24 cellular contexts compared by ENCODE assay signal in genomic region chr7:70116244-70116643, GRCh38.
DNase-seq lines count a peak whose midpoint lies in the region; ATAC-seq, FAIRE-seq and TF ChIP-seq lines count a peak whose summit lies in the region.
"Had no signal": no experiment of that assay in that cellular context is flagged by ENCODE, and none has a peak within 500 bp of the region (broad histone marks: within the 10 kb centered on the region; RNA-seq: fewer than 3 reads in every experiment).

No MANE protein-coding gene starts in this region.

- H3K9me3 ChIP-seq in HUES64 (ENCODE audit: insufficient read depth, low read depth, low read length) (peaks cover 8% of the 10 kb centered on the region; the same call in 1 of the 2 replicates), osteoblast (ENCODE audit: low read depth, low read length) (no peaks in the 10 kb centered on the region)
- H3K9me3 ChIP-seq: BE2C had no signal

- no peaks in the 10 kb centered on the region for H3F3A ChIP-seq in GM23338 (replicated peaks; ENCODE audit: low read depth)

- H3K27ac ChIP-seq in GM23338 (ENCODE audit: low read depth) (no peak overlapping the region), HUES64 (ENCODE audit: low read depth, low read length) (peak overlapping the region; percentile 39), osteoblast (ENCODE audit: low read depth, low read length) (no peak overlapping the region)
- H3K27ac ChIP-seq: GM23248 had no signal

- H3K36me3 Mint-ChIP-seq in GM23338 (ENCODE audit: low read depth) (peaks cover 7% of the 10 kb centered on the region; the same call in 2 of the 3 replicates), memory B cell (peaks cover 18% of the 10 kb centered on the region)
- H3K36me3 Mint-ChIP-seq: CD4-positive, CD25-positive, alpha-beta regulatory T cell had no signal

- ATAC-seq in GM23338 (peak; percentile 55), memory B cell (ENCODE audit: low read depth) (no peak), esophagus mucosa (no peak)
- ATAC-seq: HCT116 had no signal

- H3K4me1 ChIP-seq in GM23338 (ENCODE audit: insufficient read depth) (peaks cover 32% of the 10 kb centered on the region), HUES64 (ENCODE audit: insufficient read depth, low read length) (peaks cover 27% of the 10 kb centered on the region), osteoblast (ENCODE audit: insufficient read depth, low read length) (no peaks in the 10 kb centered on the region)
- H3K4me1 ChIP-seq: BE2C had no signal

- no peaks in the 10 kb centered on the region; the same call in 1 of the 2 replicates for H3K36me3 ChIP-seq in GM23338 (ENCODE audit: insufficient read depth)
- H3K36me3 ChIP-seq in HUES64 (ENCODE audit: insufficient read depth, low read length): no peaks in the 10 kb centered on the region
- no peaks in the 10 kb centered on the region for H3K36me3 ChIP-seq in osteoblast (ENCODE audit: insufficient read depth, low read length)
- H3K36me3 ChIP-seq: BE2C had no signal

- H3K27me3 ChIP-seq in GM23338 (ENCODE audit: insufficient read depth) (no peaks in the 10 kb centered on the region), HUES64 (ENCODE audit: insufficient read depth, low read length) (no peaks in the 10 kb centered on the region), osteoblast (ENCODE audit: insufficient read depth, low read length) (no peaks in the 10 kb centered on the region)
- H3K27me3 ChIP-seq: BE2C had no signal

- H4K20me1 ChIP-seq in GM23338 (replicated peaks; ENCODE audit: insufficient read depth): no peaks in the 10 kb centered on the region
- H4K20me1 ChIP-seq in osteoblast (ENCODE audit: insufficient read depth, low read length): no peaks in the 10 kb centered on the region

- DNase-seq in GM23338 (ENCODE audit: low spot score) (no peak), memory B cell (ENCODE audit: low spot score in 2 of 2) (no peak), osteoblast (ENCODE audit: insufficient read length, low spot score, missing footprints) (peak; percentile 19), GM10266 (ENCODE audit: extremely low spot score) (no peak), frontal cortex (ENCODE audit: low spot score in 2 of 2) (no peak)
- DNase-seq: 8988T; BE2C; C1 segment of cervical spinal cord; CD4-positive, CD25-positive, alpha-beta regulatory T cell; CD8-positive, alpha-beta memory T cell; COR-L47; DMS 273 treated with DMSO at 0.1 percent for 48 hours; DMS53; DND-41; EL; GM23248; HFFc6 had no signal

- WGBS in HUES64: 36% methylated on average over 2 of the region's 2 CpGs

- H3K27me3 Mint-ChIP-seq in GM23338 (ENCODE audit: insufficient read depth, low read depth, poor library complexity) (peaks cover 3% of the 10 kb centered on the region), memory B cell (no peaks in the 10 kb centered on the region)
- H3K27me3 Mint-ChIP-seq: CD4-positive, CD25-positive, alpha-beta regulatory T cell had no signal

- H3K4me2 ChIP-seq in GM23338 (peak overlapping the region; percentile 15), osteoblast (ENCODE audit: insufficient read depth, low read length) (no peak overlapping the region)

- H3K79me2 ChIP-seq in GM23338 (replicated peaks; ENCODE audit: insufficient read depth) (no peaks in the 10 kb centered on the region), osteoblast (ENCODE audit: insufficient read depth, low read length) (no peaks in the 10 kb centered on the region)

- H2AFZ ChIP-seq in GM23338 (no peak overlapping the region), osteoblast (ENCODE audit: low read length) (no peak overlapping the region)
- H2AFZ ChIP-seq: GM23248 had no signal

- no peak for TF ChIP-seq CTCF in GM23338 (conservative IDR thresholded peaks at IDR 0.05; ENCODE audit: low read depth in 2 of 2)
- no peak for TF ChIP-seq CTCF in osteoblast (IDR thresholded peaks at IDR 0.05; ENCODE audit: extremely low read depth, low read depth, low read length)
- TF ChIP-seq CTCF in GM10266 (IDR thresholded peaks at IDR 0.05; ENCODE audit: control insufficient read depth, insufficient read depth, low read depth, missing control alignments): no peak

- no peak overlapping the region for H3K4me3 Mint-ChIP-seq in GM23338
- no peak overlapping the region for H3K4me3 Mint-ChIP-seq in memory B cell
- H3K4me3 Mint-ChIP-seq: CD4-positive, CD25-positive, alpha-beta regulatory T cell; CD8-positive, alpha-beta memory T cell; HFFc6 had no signal

- no peaks in the 10 kb centered on the region for H3K9me2 ChIP-seq in GM23338 (ENCODE audit: insufficient read depth)

- H3K27ac Mint-ChIP-seq in GM23338 (peak overlapping the region; percentile 60), memory B cell (peak overlapping the region; percentile 7)
- H3K27ac Mint-ChIP-seq: CD8-positive, alpha-beta memory T cell; HFFc6 had no signal

- H3K4me1 Mint-ChIP-seq in GM23338 (peaks cover 20% of the 10 kb centered on the region), memory B cell (peaks cover 2% of the 10 kb centered on the region)
- H3K4me1 Mint-ChIP-seq: CD4-positive, CD25-positive, alpha-beta regulatory T cell; CD8-positive, alpha-beta memory T cell had no signal

- H3K4me3 ChIP-seq in GM23338 (no peak overlapping the region), HUES64 (ENCODE audit: low read length) (no peak overlapping the region), osteoblast (ENCODE audit: insufficient read depth, low read length) (no peak overlapping the region)
- H3K4me3 ChIP-seq: GM23248 had no signal

- H3K9me3 Mint-ChIP-seq in GM23338: peaks cover 8% of the 10 kb centered on the region
- peaks cover 2% of the 10 kb centered on the region for H3K9me3 Mint-ChIP-seq in memory B cell

- no peak overlapping the region for H3K9ac ChIP-seq in HUES64 (ENCODE audit: low read depth, low read length)
- H3K9ac ChIP-seq: GM23248 had no signal

- no peak for FAIRE-seq in frontal cortex (lab: Jason Lieb, UNC)
- FAIRE-seq: GM12891, GM19239, H54, HTR-8/SVneo had no signal

TF ChIP-seq in GM23338, 12 proteins besides CTCF, POLR2A, EP300 and RAD21 (continues in another document):
- TF ChIP-seq ZNF114 (CRISPR knock-in tag; IDR thresholded peaks at IDR 0.05) (no peak), ZNF331 (CRISPR knock-in tag; IDR thresholded peaks at IDR 0.05; ENCODE audit: low read depth) (no peak), EZH2 (IDR thresholded peaks at IDR 0.05; ENCODE audit: low read depth, unreplicated experiment) (no peak), JUNB (IDR thresholded peaks at IDR 0.05; ENCODE audit: unreplicated experiment) (no peak), STAT1 (IDR thresholded peaks at IDR 0.05; ENCODE audit: unreplicated experiment) (no peak)
- TF ChIP-seq, protein P1, sequence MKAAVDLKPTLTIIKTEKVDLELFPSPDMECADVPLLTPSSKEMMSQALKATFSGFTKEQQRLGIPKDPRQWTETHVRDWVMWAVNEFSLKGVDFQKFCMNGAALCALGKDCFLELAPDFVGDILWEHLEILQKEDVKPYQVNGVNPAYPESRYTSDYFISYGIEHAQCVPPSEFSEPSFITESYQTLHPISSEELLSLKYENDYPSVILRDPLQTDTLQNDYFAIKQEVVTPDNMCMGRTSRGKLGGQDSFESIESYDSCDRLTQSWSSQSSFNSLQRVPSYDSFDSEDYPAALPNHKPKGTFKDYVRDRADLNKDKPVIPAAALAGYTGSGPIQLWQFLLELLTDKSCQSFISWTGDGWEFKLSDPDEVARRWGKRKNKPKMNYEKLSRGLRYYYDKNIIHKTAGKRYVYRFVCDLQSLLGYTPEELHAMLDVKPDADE (IDR thresholded peaks at IDR 0.05): no peak
